16 cellular contexts compared by ENCODE assay signal in genomic region chr22:20459152-20459542, GRCh38. TPM values are rescaled to one million over a fixed set of nuclear protein-coding genes. Genes with fewer than 3 reads are reported as not detected.
DNase-seq lines count a peak whose midpoint lies in the region; ATAC-seq and TF ChIP-seq lines count a peak whose summit lies in the region.
"Had no signal": no experiment of that assay in that cellular context is flagged by ENCODE, and none has a peak within 500 bp of the region (broad histone marks: within the 10 kb centered on the region; RNA-seq: fewer than 3 reads in every experiment).

No MANE protein-coding gene starts in this region.

- H3K36me3 Mint-ChIP-seq in CD4-positive, alpha-beta T cell (ENCODE audit: low read depth): peaks cover 45% of the 10 kb centered on the region
- H3K36me3 Mint-ChIP-seq in GM23338 (ENCODE audit: low read depth) (peaks cover 3% of the 10 kb centered on the region; the same call in 1 of the 3 replicates), osteocyte (ENCODE audit: unreplicated experiment) (peaks cover 20% of the 10 kb centered on the region)
- peaks cover 29 to 41% of the 10 kb centered on the region in 2 donors for H3K36me3 Mint-ChIP-seq in stimulated activated naive B cell treated with anti-CD40 and anti-IgM and Interleukin-4, amounts not matched to agents 10 μg/mL and 1 μg/mL and 100 μg/mL, for 72 hours

- H3K4me1 Mint-ChIP-seq in CD4-positive, alpha-beta T cell (ENCODE audit: low read depth): peaks cover 58% of the 10 kb centered on the region
- peaks cover 29% of the 10 kb centered on the region for H3K4me1 Mint-ChIP-seq in GM23338
- H3K4me1 Mint-ChIP-seq in osteocyte (ENCODE audit: unreplicated experiment): peaks cover 25% of the 10 kb centered on the region
- peaks cover 30 to 49% of the 10 kb centered on the region in 2 donors for H3K4me1 Mint-ChIP-seq in stimulated activated naive B cell treated with anti-CD40 and anti-IgM and Interleukin-4, amounts not matched to agents 10 μg/mL and 1 μg/mL and 100 μg/mL, for 72 hours

- no peaks in the 10 kb centered on the region for H3K36me3 ChIP-seq in GM23338 (ENCODE audit: insufficient read depth)

- no peak overlapping the region for H2AFZ ChIP-seq in GM23338

- CTCF ChIA-PET in CD4-positive, alpha-beta T cell (lab: Charles Lee): no interaction called here

- H3K9me3 Mint-ChIP-seq in CD4-positive, alpha-beta T cell: no peaks in the 10 kb centered on the region
- H3K9me3 Mint-ChIP-seq in GM23338 (no peaks in the 10 kb centered on the region), osteocyte (ENCODE audit: unreplicated experiment) (no peaks in the 10 kb centered on the region)
- no peaks in the 10 kb centered on the region for H3K9me3 Mint-ChIP-seq in stimulated activated naive B cell treated with anti-CD40 and anti-IgM and Interleukin-4, amounts not matched to agents 10 μg/mL and 1 μg/mL and 100 μg/mL, for 72 hours
- H3K9me3 Mint-ChIP-seq: H9 had no signal

- H3K27me3 Mint-ChIP-seq in CD4-positive, alpha-beta T cell: no peaks in the 10 kb centered on the region
- H3K27me3 Mint-ChIP-seq in GM23338 (ENCODE audit: insufficient read depth, low read depth, poor library complexity) (peaks cover 18% of the 10 kb centered on the region), osteocyte (ENCODE audit: unreplicated experiment) (no peaks in the 10 kb centered on the region)
- no peaks in the 10 kb centered on the region for H3K27me3 Mint-ChIP-seq in stimulated activated naive B cell treated with anti-CD40 and anti-IgM and Interleukin-4, amounts not matched to agents 10 μg/mL and 1 μg/mL and 100 μg/mL, for 72 hours

- no peaks in the 10 kb centered on the region for H3K79me2 ChIP-seq in GM23338 (replicated peaks; ENCODE audit: insufficient read depth)

- H3K27me3 ChIP-seq in CD4-positive, alpha-beta T cell (ENCODE audit: control insufficient read depth, insufficient read depth, low read length): no peaks in the 10 kb centered on the region
- H3K27me3 ChIP-seq in GM23338 (ENCODE audit: insufficient read depth): peaks cover 4% of the 10 kb centered on the region; the same call in 1 of the 2 replicates
- H3K27me3 ChIP-seq: MG63 had no signal

- peaks cover 3% of the 10 kb centered on the region; the same call in 1 of the 2 replicates for H3K4me1 ChIP-seq in GM23338 (ENCODE audit: insufficient read depth)

- no peaks in the 10 kb centered on the region for H3K9me3 ChIP-seq in CD4-positive, alpha-beta T cell (ENCODE audit: control insufficient read depth, low read length)
- H3K9me3 ChIP-seq: MG63 had no signal

- intact Hi-C loops in CD4-positive, alpha-beta T cell (cut with DNase I, micrococcal nuclease): loop anchor here in 1 of 2 experiments (10.0 kb wide), 1 partner anchor 96 kb away; no protein-coding TSS in a partner anchor

- H3K9me2 ChIP-seq in GM23338 (ENCODE audit: insufficient read depth): no peaks in the 10 kb centered on the region

- DNase-seq in CD4-positive, alpha-beta T cell: no peak
- DNase-seq in GM23338 (ENCODE audit: low spot score): peak; percentile 34
- DNase-seq in islet precursor cell: peak; percentile 38
- no peak for DNase-seq in osteocyte (ENCODE audit: extremely low spot score, unreplicated experiment)
- DNase-seq in stimulated activated naive B cell treated with anti-CD40 and anti-IgM and Interleukin-4, amounts not matched to agents 10 μg/mL and 1 μg/mL and 100 μg/mL, for 72 hours: no peak
- no peak for DNase-seq in DMS53 treated with DMSO at 0.1 percent for 48 hours (lab: John Stamatoyannopoulos, UW; ENCODE audit: unreplicated experiment)
- DNase-seq: EL, H9, MG63, NCI-H1092 treated with DMSO at 0.1 percent for 48 hours, NCI-H1694 treated with DMSO at 0.1 percent for 48 hours, NCI-H510A treated with DMSO at 0.1 percent for 48 hours, Right ventricle myocardium superior had no signal

- H4K20me1 ChIP-seq in GM23338 (replicated peaks; ENCODE audit: insufficient read depth): no peaks in the 10 kb centered on the region

- no peak overlapping the region for H3K4me3 ChIP-seq in GM23338
- H3K4me3 ChIP-seq: MG63 had no signal

- no peak for ATAC-seq in CD4-positive, alpha-beta T cell (ENCODE audit: poor library complexity)
- peak; percentile 39 for ATAC-seq in GM23338
- ATAC-seq in stimulated activated naive B cell treated with anti-CD40 and anti-IgM and Interleukin-4, amounts not matched to agents 10 μg/mL and 1 μg/mL and 100 μg/mL, for 72 hours (replicated peaks): no peak
- no peak for ATAC-seq in HG03196 (IDR thresholded peaks at IDR 0.05; ENCODE audit: unreplicated experiment)
- ATAC-seq: Panc1 had no signal

- no peaks in the 10 kb centered on the region for H3F3A ChIP-seq in GM23338 (replicated peaks; ENCODE audit: low read depth)

- H3K27ac Mint-ChIP-seq in CD4-positive, alpha-beta T cell: peak overlapping the region; percentile 15
- no peak overlapping the region for H3K27ac Mint-ChIP-seq in GM23338
- peak overlapping the region; percentile 11 for H3K27ac Mint-ChIP-seq in osteocyte (ENCODE audit: unreplicated experiment)
- H3K27ac Mint-ChIP-seq in stimulated activated naive B cell treated with anti-CD40 and anti-IgM and Interleukin-4, amounts not matched to agents 10 μg/mL and 1 μg/mL and 100 μg/mL, for 72 hours: no peak overlapping the region

- H3K4me3 Mint-ChIP-seq in CD4-positive, alpha-beta T cell: no peak overlapping the region
- H3K4me3 Mint-ChIP-seq in GM23338: no peak overlapping the region
- no peak overlapping the region for H3K4me3 Mint-ChIP-seq in osteocyte (ENCODE audit: unreplicated experiment)
- H3K4me3 Mint-ChIP-seq in stimulated activated naive B cell treated with anti-CD40 and anti-IgM and Interleukin-4, amounts not matched to agents 10 μg/mL and 1 μg/mL and 100 μg/mL, for 72 hours: no peak overlapping the region
- H3K4me3 Mint-ChIP-seq: H9 had no signal

- POLR2A ChIA-PET in CD4-positive, alpha-beta T cell (lab: Charles Lee): interaction anchor here (1.0 kb wide), 1 partner anchor 36 kb away, joined by 3 read pairs; no protein-coding TSS in a partner anchor

- no peak overlapping the region for H3K4me2 ChIP-seq in GM23338
- H3K4me2 ChIP-seq: KMS-11 had no signal

- no peak for TF ChIP-seq CTCF in CD4-positive, alpha-beta T cell (IDR thresholded peaks at IDR 0.05)
- no peak for TF ChIP-seq CTCF in GM23338 (conservative IDR thresholded peaks at IDR 0.05; ENCODE audit: low read depth in 2 of 2)
- TF ChIP-seq CTCF in osteocyte (IDR thresholded peaks at IDR 0.05): no peak

- no peak overlapping the region for H3K27ac ChIP-seq in CD4-positive, alpha-beta T cell (ENCODE audit: low read depth, low read length)
- no peak overlapping the region for H3K27ac ChIP-seq in GM23338 (ENCODE audit: low read depth)
- H3K27ac ChIP-seq: KMS-11 had no signal

TF ChIP-seq in GM23338, 12 proteins besides CTCF, POLR2A, EP300 and RAD21 (continues in another document):
- TF ChIP-seq EZH2phosphoT487 (IDR thresholded peaks at IDR 0.05; ENCODE audit: unreplicated experiment) (no peak), NANOG (IDR thresholded peaks at IDR 0.05; ENCODE audit: borderline replicate concordance) (no peak)
- TF ChIP-seq, protein P1, sequence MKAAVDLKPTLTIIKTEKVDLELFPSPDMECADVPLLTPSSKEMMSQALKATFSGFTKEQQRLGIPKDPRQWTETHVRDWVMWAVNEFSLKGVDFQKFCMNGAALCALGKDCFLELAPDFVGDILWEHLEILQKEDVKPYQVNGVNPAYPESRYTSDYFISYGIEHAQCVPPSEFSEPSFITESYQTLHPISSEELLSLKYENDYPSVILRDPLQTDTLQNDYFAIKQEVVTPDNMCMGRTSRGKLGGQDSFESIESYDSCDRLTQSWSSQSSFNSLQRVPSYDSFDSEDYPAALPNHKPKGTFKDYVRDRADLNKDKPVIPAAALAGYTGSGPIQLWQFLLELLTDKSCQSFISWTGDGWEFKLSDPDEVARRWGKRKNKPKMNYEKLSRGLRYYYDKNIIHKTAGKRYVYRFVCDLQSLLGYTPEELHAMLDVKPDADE (IDR thresholded peaks at IDR 0.05): no peak

RNA-seq across cellular contexts. Expression of gene SCARF2, which starts 21.5 kb away (rescaled TPM):
- total RNA-seq in CD4-positive, alpha-beta T cell: 1 to 10 TPM; 2.5 to 3.1 TPM
- total RNA-seq in GM23338 (2014; rRNA removed; shearing (Covaris generic)): 16.6 and 17.0 TPM in 2 replicates
- polyA plus RNA-seq in GM23338 (2016; fragmentation: Nextera tagmentation; extraction: Ambion mirVana): 1.8 and 2.2 TPM in 2 replicates
- 48.4 and 50.8 TPM in 2 replicates for total RNA-seq in osteocyte

RNA-seq across cellular contexts. Expression of gene KLHL22, which starts 36.4 kb away (rescaled TPM):
- total RNA-seq in CD4-positive, alpha-beta T cell: 10 to 100 TPM; 24.1 to 27.7 TPM
- 12.1 and 16.0 TPM in 2 replicates for total RNA-seq in GM23338 (2014; rRNA removed; shearing (Covaris generic))
- polyA plus RNA-seq in GM23338 (2016; fragmentation: Nextera tagmentation; extraction: Ambion mirVana): 2.4 and 2.8 TPM in 2 replicates
- 44.7 and 46.3 TPM in 2 replicates for total RNA-seq in osteocyte

RNA-seq across cellular contexts. Expression of gene MED15, which starts 48.3 kb away (rescaled TPM):
- total RNA-seq in CD4-positive, alpha-beta T cell: 100 to 1,000 TPM; 181 to 191 TPM
- total RNA-seq in GM23338 (2014; rRNA removed; shearing (Covaris generic)): 32.0 and 43.5 TPM in 2 replicates
- 27.7 and 29.2 TPM in 2 replicates for polyA plus RNA-seq in GM23338 (2016; fragmentation: Nextera tagmentation; extraction: Ambion mirVana)
- total RNA-seq in osteocyte: 104 TPM in 2 replicates

Comparison
In these comparisons a context has a peak if more than half of its experiments do, and no peak if none do; other contexts are left out.
1. DNase-seq: peak in GM23338 (single experiment) and islet precursor cell (single experiment); none in CD4-positive, alpha-beta T cell (0 of 10), osteocyte (single experiment), stimulated activated naive B cell treated with anti-CD40 and anti-IgM and Interleukin-4, amounts not matched to agents 10 μg/mL and 1 μg/mL and 100 μg/mL, for 72 hours (single experiment) and DMS53 treated with DMSO at 0.1 percent for 48 hours (single experiment).
2. H3K27ac Mint-ChIP-seq: peak in CD4-positive, alpha-beta T cell (single experiment) and osteocyte (single experiment); none in GM23338 (single experiment) and stimulated activated naive B cell treated with anti-CD40 and anti-IgM and Interleukin-4, amounts not matched to agents 10 μg/mL and 1 μg/mL and 100 μg/mL, for 72 hours (single experiment).